10 cellular contexts compared by ENCODE assay signal in genomic region chr11:134120921-134121526, GRCh38. TPM values are rescaled to one million over a fixed set of nuclear protein-coding genes. Genes with fewer than 3 reads are reported as not detected.
A peak's percentile ranks its signal among the peaks of the same experiment; 100 is the strongest.
DNase-seq lines count a peak whose midpoint lies in the region; ATAC-seq and TF ChIP-seq lines count a peak whose summit lies in the region.
"Had no signal": no experiment of that assay in that cellular context is flagged by ENCODE, and none has a peak within 500 bp of the region (broad histone marks: within the 10 kb centered on the region; RNA-seq: fewer than 3 reads in every experiment).

No MANE protein-coding gene starts in this region.

- H3K9me3 ChIP-seq in PC-9 (ENCODE audit: insufficient read depth, low read depth): no peaks in the 10 kb centered on the region
- H3K9me3 ChIP-seq: neutrophil had no signal

- H2AFZ ChIP-seq in PC-9: no peak overlapping the region

- intact Hi-C loops in left ventricle myocardium superior (cut with micrococcal nuclease) (no loop called here), PC-9 (cut with micrococcal nuclease; ENCODE audit: unreplicated experiment) (no loop called here)

- peaks cover 46% of the 10 kb centered on the region for H3K4me1 ChIP-seq in rectal smooth muscle tissue (ENCODE audit: control insufficient read depth, insufficient read depth, low read length)
- no peaks in the 10 kb centered on the region for H3K4me1 ChIP-seq in PC-9 (replicated peaks; ENCODE audit: insufficient read depth)

- H3K27me3 ChIP-seq in rectal smooth muscle tissue (ENCODE audit: control insufficient read depth, insufficient read depth, low read length) (no peaks in the 10 kb centered on the region), PC-9 (ENCODE audit: insufficient read depth, low read depth) (peaks cover 84% of the 10 kb centered on the region)

- POLR2A ChIA-PET in PC-9 (lab: Charles Lee; ENCODE audit: unreplicated experiment): no interaction called here

- H3K27ac ChIP-seq in rectal smooth muscle tissue (ENCODE audit: low read depth, low read length) (peak overlapping the region; percentile 94), PC-9 (no peak overlapping the region)
- H3K27ac ChIP-seq: neutrophil had no signal

- peak overlapping the region; percentile 58 for H3K4me3 ChIP-seq in rectal smooth muscle tissue (ENCODE audit: low read length)
- no peak overlapping the region for H3K4me3 ChIP-seq in PC-9
- H3K4me3 ChIP-seq: cardiac muscle cell had no signal

- BruUV-seq in PC-9 (replicated peaks; lab: Mats Ljungman, UMichigan): no TSS peak

- DNase-seq in EL (peak; percentile 52), astrocyte of the hippocampus (ENCODE audit: low read depth, low spot score) (peak; percentile 70), left ventricle myocardium superior (peak; percentile 33), PC-9 (no peak), NCI-H146 treated with DMSO at 0.1 percent for 48 hours (lab: John Stamatoyannopoulos, UW; ENCODE audit: unreplicated experiment) (no peak)

- no peaks in the 10 kb centered on the region for H3F3A ChIP-seq in PC-9 (ENCODE audit: insufficient read depth, low read depth)

- H3K4me2 ChIP-seq in PC-9: no peak overlapping the region

- CTCF ChIA-PET in PC-9 (lab: Charles Lee): no interaction called here

- no peaks in the 10 kb centered on the region for H3K79me2 ChIP-seq in PC-9 (ENCODE audit: low read depth)

- ATAC-seq in left ventricle myocardium superior: peak; percentile 46
- ATAC-seq in GM21360 (IDR thresholded peaks at IDR 0.05; ENCODE audit: unreplicated experiment): no peak
- ATAC-seq in HG03354 (IDR thresholded peaks at IDR 0.05; ENCODE audit: poor library complexity, severe bottlenecking, unreplicated experiment): no peak

- H3K9me2 ChIP-seq in PC-9 (ENCODE audit: insufficient read depth): no peaks in the 10 kb centered on the region

- H4K20me1 ChIP-seq in PC-9 (ENCODE audit: insufficient read depth): no peaks in the 10 kb centered on the region

- H3K36me3 ChIP-seq in rectal smooth muscle tissue (ENCODE audit: control insufficient read depth, insufficient read depth, low read length): no peaks in the 10 kb centered on the region
- H3K36me3 ChIP-seq in PC-9 (ENCODE audit: low read depth): no peaks in the 10 kb centered on the region
- H3K36me3 ChIP-seq: cardiac muscle cell, neutrophil had no signal

- no peak overlapping the region for H3K9ac ChIP-seq in rectal smooth muscle tissue (ENCODE audit: low read length)

- TF ChIP-seq CTCF in PC-9 (conservative IDR thresholded peaks at IDR 0.05): no peak

RNA-seq across cellular contexts. Expression of gene JAM3, which starts 52.2 kb away (rescaled TPM):
- total RNA-seq in left ventricle myocardium superior (18.3 TPM), PC-9 (2021) (not detected in 2 replicates)

Comparison
In these comparisons a context has a peak if more than half of its experiments do, and no peak if none do; other contexts are left out.
1. DNase-seq: peak in EL (single experiment), astrocyte of the hippocampus (single experiment) and left ventricle myocardium superior (single experiment); none in PC-9 (0 of 2) and NCI-H146 treated with DMSO at 0.1 percent for 48 hours (single experiment).
2. RNA of gene JAM3, which starts 52.2 kb away (total RNA-seq): 18.3 TPM in left ventricle myocardium superior (single experiment); not detected in PC-9; every median in the first group is over 10 times any median in the second.